ENCODE assay signal across 8 cellular contexts in genomic region chr2:162072976-162073775, GRCh38. TPM values are rescaled to one million over a fixed set of nuclear protein-coding genes. Genes with fewer than 3 reads are reported as not detected.
DNase-seq lines count a peak whose midpoint lies in the region; ATAC-seq and TF ChIP-seq lines count a peak whose summit lies in the region.

No MANE protein-coding gene starts in this region.

- ATAC-seq in HG02970 (IDR thresholded peaks at IDR 0.05; ENCODE audit: low FRiP score, unreplicated experiment) (no peak), HG02571 (IDR thresholded peaks at IDR 0.05; ENCODE audit: unreplicated experiment) (no peak)

- peak overlapping the region; percentile 29 to 76 for H3K18ac ChIP-seq in mesenchymal stem cell (ENCODE audit: low read depth in 1 of 2, low read length in 2 of 2)

- peak overlapping the region; percentile 7 for H2BK120ac ChIP-seq in mesenchymal stem cell (ENCODE audit: low read depth, low read length)

- TF ChIP-seq POLR2A in Peyer's patch (IDR thresholded peaks at IDR 0.05) = no peak

- peak overlapping the region in 1 of 2 experiments; percentile 57 for H3K4ac ChIP-seq in mesenchymal stem cell (ENCODE audit: low read depth in 1 of 2, low read length in 2 of 2)

- H3K27ac ChIP-seq in Peyer's patch = peak overlapping the region; percentile 55 to 82 (median 64)
- H3K27ac ChIP-seq in coronary artery = no peak overlapping the region
- peak overlapping the region; percentile 75 for H3K27ac ChIP-seq in mesenchymal stem cell (ENCODE audit: low read length, poor library complexity, severe bottlenecking)
- no peak overlapping the region for H3K27ac ChIP-seq in tibial artery

- H2AFZ ChIP-seq in mesenchymal stem cell (ENCODE audit: low read depth, low read length) = no peak overlapping the region

- DNase-seq in GM03348 (ENCODE audit: low spot score) = peak; percentile 38
- peak in 2 of 3 donors; percentile 53 to 68 for DNase-seq in Peyer's patch
- no peak for DNase-seq in coronary artery (ENCODE audit: low spot score)
- peak; percentile 41 for DNase-seq in mesenchymal stem cell
- DNase-seq in tibial artery = no peak
- DNase-seq in C1 segment of cervical spinal cord (lab: John Stamatoyannopoulos, UW) = no peak

- H3K4me3 ChIP-seq in Peyer's patch (peak overlapping the region; percentile 46 to 72 (median 52)), coronary artery (peak overlapping the region; percentile 71), mesenchymal stem cell (ENCODE audit: insufficient read depth in 1 of 2, low read depth in 1 of 2, low read length in 2 of 2) (peak overlapping the region; percentile 59 to 91), tibial artery (peak overlapping the region; percentile 35 to 50)

- WGBS in mesenchymal stem cell = 9% methylated on average over 31 of the region's 32 CpGs

- H4K91ac ChIP-seq in mesenchymal stem cell (ENCODE audit: low read length) = no peak overlapping the region

- H3K9me3 ChIP-seq in Peyer's patch (no peaks in the 10 kb centered on the region), mesenchymal stem cell (ENCODE audit: control insufficient read depth, low read length) (peaks cover 16% of the 10 kb centered on the region), tibial artery (no peaks in the 10 kb centered on the region)

- no peak overlapping the region for H3K23ac ChIP-seq in mesenchymal stem cell (ENCODE audit: low read length in 2 of 2)

- peaks cover 0 to 41% (median 0%) of the 10 kb centered on the region in 4 donors for H3K4me1 ChIP-seq in Peyer's patch
- peaks cover 21% of the 10 kb centered on the region for H3K4me1 ChIP-seq in mesenchymal stem cell (ENCODE audit: control insufficient read depth, insufficient read depth, low read depth, low read length)
- peaks cover 0 to 16% (median 7%) of the 10 kb centered on the region in 4 donors for H3K4me1 ChIP-seq in tibial artery

- H3K27me3 ChIP-seq in Peyer's patch (no peaks in the 10 kb centered on the region), mesenchymal stem cell (ENCODE audit: control insufficient read depth in 1 of 2, insufficient read depth in 1 of 2, low read length in 2 of 2) (no peaks in the 10 kb centered on the region), tibial artery (peaks cover 0 to 25% of the 10 kb centered on the region in 2 donors)

- no peaks in the 10 kb centered on the region for H3K79me1 ChIP-seq in mesenchymal stem cell (replicated peaks; ENCODE audit: low read length, poor library complexity, severe bottlenecking)

- H2BK12ac ChIP-seq in mesenchymal stem cell (ENCODE audit: low read length in 2 of 2) = peak overlapping the region in 1 of 2 experiments; percentile 38

- peak overlapping the region; percentile 43 for H4K8ac ChIP-seq in mesenchymal stem cell (ENCODE audit: low read length)

- no peaks in the 10 kb centered on the region for H3K36me3 ChIP-seq in Peyer's patch
- peaks cover 0 to 66% of the 10 kb centered on the region in 2 experiments for H3K36me3 ChIP-seq in mesenchymal stem cell (ENCODE audit: control insufficient read depth in 1 of 2, insufficient read depth in 2 of 2, low read depth in 1 of 2, low read length in 2 of 2)
- no peaks in the 10 kb centered on the region for H3K36me3 ChIP-seq in tibial artery

- H3K4me2 ChIP-seq in mesenchymal stem cell (ENCODE audit: low read length, poor library complexity, severe bottlenecking) = peak overlapping the region; percentile 91

- TF ChIP-seq CTCF in Peyer's patch (IDR thresholded peaks at IDR 0.05) (no peak), coronary artery (IDR thresholded peaks at IDR 0.05) (no peak), tibial artery (IDR thresholded peaks at IDR 0.05) (no peak)

- H3K14ac ChIP-seq in mesenchymal stem cell (ENCODE audit: low read length in 2 of 2) = no peak overlapping the region

- peak overlapping the region; percentile 91 for H2BK15ac ChIP-seq in mesenchymal stem cell (ENCODE audit: low read depth, poor library complexity, severe bottlenecking)

- H3K9ac ChIP-seq in mesenchymal stem cell (ENCODE audit: low read length) = peak overlapping the region; percentile 98

- no peak overlapping the region for H2AK5ac ChIP-seq in mesenchymal stem cell (ENCODE audit: low read length, severe bottlenecking)

- intact Hi-C loops in tibial artery (cut with DNase I; ENCODE audit: low total_unique reads) = no loop called here

- no peak overlapping the region for H2BK5ac ChIP-seq in mesenchymal stem cell (ENCODE audit: low read depth, low read length, poor library complexity, severe bottlenecking)

RNA-seq across cellular contexts. Expression of gene DPP4, which starts 0.8 kb away (rescaled TPM):
- 100 to 1,000 TPM in 3 of 4 donors, 10 to 100 TPM in 1; 17.3 to 447 (median 178) TPM for total RNA-seq in Peyer's patch
- polyA plus RNA-seq in mesenchymal stem cell (2013, experiment 1 of 2) = 80.0 TPM
- 82.7 TPM for polyA plus RNA-seq in mesenchymal stem cell (2013, experiment 2 of 2)

Comparison
In these comparisons a context has a peak if more than half of its experiments do, and no peak if none do; other contexts are left out.
1. DNase-seq: peak in GM03348 (single experiment), Peyer's patch (2 of 3) and mesenchymal stem cell (single experiment); none in coronary artery (single experiment), tibial artery (0 of 2) and C1 segment of cervical spinal cord (0 of 14).
2. H3K27ac ChIP-seq: peak in Peyer's patch (4 of 4) and mesenchymal stem cell (single experiment); none in coronary artery (0 of 2) and tibial artery (0 of 2).
3. Peak in every context shown above with its lines, with median percentiles within 50 percentile points of each other: H3K4me3 ChIP-seq.